ENCODE assay signal across 20 cellular contexts in the genomic region with DNA sequence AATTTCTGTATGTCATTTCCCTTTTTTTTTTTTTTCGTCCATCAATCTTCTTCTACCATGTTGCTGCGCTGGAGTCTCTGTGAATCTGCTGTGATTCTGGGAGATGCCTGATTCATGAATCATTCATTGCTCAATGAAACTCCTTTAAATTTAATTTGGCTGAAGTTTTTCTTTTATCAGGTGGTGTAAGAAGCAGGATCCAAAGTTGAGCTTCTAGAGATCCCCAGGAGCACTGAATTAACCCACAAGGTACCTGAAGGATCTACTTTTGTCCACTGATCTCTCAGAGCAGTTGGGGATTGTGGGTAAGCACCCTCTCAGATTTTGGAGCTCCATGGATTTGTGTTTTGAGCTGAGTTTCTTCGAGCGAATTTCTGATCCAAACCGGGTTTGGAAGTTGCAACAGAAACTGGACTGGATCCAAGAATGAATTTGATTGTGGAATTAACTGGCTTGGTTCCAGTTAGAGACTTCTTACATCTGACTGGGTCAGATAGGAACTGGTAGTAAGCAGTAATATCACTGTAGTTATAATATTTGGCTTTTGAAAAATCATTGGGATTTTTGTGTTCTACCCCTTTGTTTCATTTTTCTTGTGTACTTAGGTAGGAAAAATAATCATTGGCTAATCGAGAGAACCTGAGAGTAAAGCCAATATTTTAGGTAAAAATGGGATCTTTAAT.
DNase-seq lines count a peak whose midpoint lies in the region; ATAC-seq and TF ChIP-seq lines count a peak whose summit lies in the region.
"Had no signal": no experiment of that assay in that cellular context is flagged by ENCODE, and none has a peak within 500 bp of the region (broad histone marks: within the 10 kb centered on the region; RNA-seq: fewer than 3 reads in every experiment).

No MANE protein-coding gene starts in this region.

- in situ Hi-C loops in GM23248 (cut with MboI): no loop called here

- no peaks in the 10 kb centered on the region for H3F3A ChIP-seq in GM23248 (ENCODE audit: insufficient read depth)

- no peak overlapping the region for H3K4me3 Mint-ChIP-seq in activated CD4-positive, alpha-beta T cell treated with anti-CD3 and anti-CD28 coated beads, Interleukin-2, amount 10 ng/mL, durations not matched to agents 24 days and 14 days
- H3K4me3 Mint-ChIP-seq: B cell; CD4-positive, alpha-beta T cell; CD8-positive, alpha-beta T cell had no signal

- intact Hi-C loops in activated CD4-positive, alpha-beta T cell treated with anti-CD3 and anti-CD28 coated beads, Interleukin-2, amount 10 ng/mL, durations not matched to agents 24 days and 14 days (cut with micrococcal nuclease): no loop called here
- intact Hi-C loops in Right ventricle myocardium inferior (cut with DNase I) (loop anchor here (10.0 kb wide), 1 partner anchor 102 kb away; no protein-coding TSS in a partner anchor), heart right ventricle (cut with DNase I) (loop anchor here in 1 of 10 donors (10.0 kb wide), 1 partner anchor 58 kb away; no protein-coding TSS in a partner anchor)

- no peaks in the 10 kb centered on the region for H3K4me1 Mint-ChIP-seq in activated CD4-positive, alpha-beta T cell treated with anti-CD3 and anti-CD28 coated beads, Interleukin-2, amount 10 ng/mL, durations not matched to agents 24 days and 14 days
- H3K4me1 Mint-ChIP-seq: B cell had no signal

- DNase-seq in DMS 273 (lab: John Stamatoyannopoulos, UW; ENCODE audit: unreplicated experiment) (peak; percentile 6), DMS 273 treated with DMSO at 0.1 percent for 48 hours (lab: John Stamatoyannopoulos, UW) (no peak), Right ventricle myocardium inferior (ENCODE audit: missing footprints) (no peak), heart right ventricle (no peak), GM23248 (peak; percentile 0)
- no peak for DNase-seq in activated CD4-positive, alpha-beta T cell treated with anti-CD3 and anti-CD28 coated beads, Interleukin-2, amount 10 ng/mL, durations not matched to agents 24 days and 14 days
- DNase-seq in activated CD4-positive, alpha-beta T cell treated with anti-CD3 and anti-CD28 coated beads for 1 hour: no peak
- DNase-seq: AML-193; Caco-2; Calu3; CD4-positive, alpha-beta T cell; CD8-positive, alpha-beta T cell; DMS79 treated with DMSO at 0.1 percent for 48 hours; GF-D8 had no signal

- H3K27ac Mint-ChIP-seq in activated CD4-positive, alpha-beta T cell treated with anti-CD3 and anti-CD28 coated beads, Interleukin-2, amount 10 ng/mL, durations not matched to agents 24 days and 14 days: peak overlapping the region; percentile 41
- H3K27ac Mint-ChIP-seq: B cell; CD4-positive, alpha-beta T cell; CD8-positive, alpha-beta T cell had no signal

- H3K9me3 ChIP-seq in heart right ventricle: peaks cover 0 to 53% (median 12%) of the 10 kb centered on the region in 11 donors
- peaks cover 6% of the 10 kb centered on the region for H3K9me3 ChIP-seq in GM23248 (ENCODE audit: low read depth)

- H3K27ac ChIP-seq in heart right ventricle: no peak overlapping the region
- no peak overlapping the region for H3K27ac ChIP-seq in GM23248
- H3K27ac ChIP-seq: 22Rv1; A549; BLaER1 treated with 17β-estradiol and CSF1 and Interleukin-3, amounts not matched to agents 10 nM and 100 nM; C4-2B had no signal

- H3K79me2 ChIP-seq in GM23248 (ENCODE audit: insufficient read depth): no peaks in the 10 kb centered on the region

- H3K9me3 Mint-ChIP-seq in activated CD4-positive, alpha-beta T cell treated with anti-CD3 and anti-CD28 coated beads, Interleukin-2, amount 10 ng/mL, durations not matched to agents 24 days and 14 days: peaks cover 10% of the 10 kb centered on the region

- no peak overlapping the region for H3K9ac ChIP-seq in GM23248
- H3K9ac ChIP-seq: BLaER1 treated with 17β-estradiol and CSF1 and Interleukin-3, amounts not matched to agents 10 nM and 100 nM had no signal

- no peaks in the 10 kb centered on the region for H3K27me3 ChIP-seq in heart right ventricle
- no peaks in the 10 kb centered on the region for H3K27me3 ChIP-seq in GM23248 (replicated peaks; ENCODE audit: insufficient read depth)
- H3K27me3 ChIP-seq: BLaER1 treated with 17β-estradiol and CSF1 and Interleukin-3, amounts not matched to agents 10 nM and 100 nM had no signal

- no peaks in the 10 kb centered on the region for H3K27me3 Mint-ChIP-seq in activated CD4-positive, alpha-beta T cell treated with anti-CD3 and anti-CD28 coated beads, Interleukin-2, amount 10 ng/mL, durations not matched to agents 24 days and 14 days
- H3K27me3 Mint-ChIP-seq: B cell; CD4-positive, alpha-beta T cell had no signal

- H3K4me1 ChIP-seq in heart right ventricle (no peaks in the 10 kb centered on the region), GM23248 (ENCODE audit: insufficient read depth) (no peaks in the 10 kb centered on the region)
- H3K4me1 ChIP-seq: A549; BLaER1 treated with 17β-estradiol and CSF1 and Interleukin-3, amounts not matched to agents 10 nM and 100 nM; Caco-2 had no signal

- H4K20me1 ChIP-seq in GM23248 (ENCODE audit: insufficient read depth): no peaks in the 10 kb centered on the region
- H4K20me1 ChIP-seq: BLaER1 treated with 17β-estradiol and CSF1 and Interleukin-3, amounts not matched to agents 10 nM and 100 nM had no signal

- H3K4me2 ChIP-seq in GM23248 (ENCODE audit: unreplicated experiment): no peak overlapping the region
- H3K4me2 ChIP-seq: A549; BLaER1 treated with 17β-estradiol and CSF1 and Interleukin-3, amounts not matched to agents 10 nM and 100 nM had no signal

- H3K36me3 Mint-ChIP-seq in activated CD4-positive, alpha-beta T cell treated with anti-CD3 and anti-CD28 coated beads, Interleukin-2, amount 10 ng/mL, durations not matched to agents 24 days and 14 days (ENCODE audit: low read depth): no peaks in the 10 kb centered on the region
- H3K36me3 Mint-ChIP-seq: CD8-positive, alpha-beta T cell had no signal

- ATAC-seq in Right ventricle myocardium inferior (peak; percentile 46), heart right ventricle (no peak)
- ATAC-seq in activated CD4-positive, CD25-positive, alpha-beta regulatory T cell treated with anti-CD3 and anti-CD28 coated beads, Interleukin-2, amount 50 U/mL, for 24 hours: no peak
- ATAC-seq: A549; CD8-positive, alpha-beta T cell had no signal

- no peaks in the 10 kb centered on the region for H3K9me2 ChIP-seq in GM23248 (ENCODE audit: insufficient read depth)

- no peaks in the 10 kb centered on the region for H3K36me3 ChIP-seq in heart right ventricle
- H3K36me3 ChIP-seq in GM23248 (ENCODE audit: low read depth): no peaks in the 10 kb centered on the region
- H3K36me3 ChIP-seq: BLaER1 treated with 17β-estradiol and CSF1 and Interleukin-3, amounts not matched to agents 10 nM and 100 nM had no signal

- H3K4me3 ChIP-seq in heart right ventricle (no peak overlapping the region), GM23248 (no peak overlapping the region)
- H3K4me3 ChIP-seq: A549; BLaER1 treated with 17β-estradiol and CSF1 and Interleukin-3, amounts not matched to agents 10 nM and 100 nM had no signal

- no peak overlapping the region for H2AFZ ChIP-seq in GM23248

- TF ChIP-seq CTCF in heart right ventricle (IDR thresholded peaks at IDR 0.05): no peak

- 73 to 75% methylated on average over 6 of the region's 6 CpGs for WGBS in heart right ventricle, 2 donors
- 35 to 44% methylated on average over 6 of the region's 6 CpGs for WGBS in GM23248 (ENCODE audit: low coverage in 1 of 2, low lambda C conversion rate in 2 of 2, missing lambda C conversion rate in 2 of 2), 2 experiments

Comparison
In these comparisons a context has a peak if more than half of its experiments do, and no peak if none do; other contexts are left out.
1. DNase-seq: peak in DMS 273 (single experiment) and GM23248 (single experiment); none in DMS 273 treated with DMSO at 0.1 percent for 48 hours (single experiment), activated CD4-positive, alpha-beta T cell treated with anti-CD3 and anti-CD28 coated beads, Interleukin-2, amount 10 ng/mL, durations not matched to agents 24 days and 14 days (single experiment), activated CD4-positive, alpha-beta T cell treated with anti-CD3 and anti-CD28 coated beads for 1 hour (single experiment), Right ventricle myocardium inferior (single experiment) and heart right ventricle (0 of 2).